Comparison of ENCODE assay signal across 14 cellular contexts in genomic region chr6:48476257-48476656, GRCh38.
DNase-seq lines count a peak whose midpoint lies in the region; ATAC-seq and TF ChIP-seq lines count a peak whose summit lies in the region.
"Had no signal": no experiment of that assay in that cellular context is flagged by ENCODE, and none has a peak within 500 bp of the region (broad histone marks: within the 10 kb centered on the region; RNA-seq: fewer than 3 reads in every experiment).

No MANE protein-coding gene starts in this region.

- H3K27ac ChIP-seq in cardiac muscle cell: no peak overlapping the region
- no peak overlapping the region for H3K27ac ChIP-seq in iPS DF 6.9 (ENCODE audit: low read length)
- H3K27ac ChIP-seq: esophagus muscularis mucosa, HL-60 had no signal

- H3K9me3 ChIP-seq in cardiac muscle cell (ENCODE audit: low read depth) (no peaks in the 10 kb centered on the region), iPS DF 6.9 (ENCODE audit: control insufficient read depth, insufficient read depth, low read length) (no peaks in the 10 kb centered on the region)
- H3K9me3 ChIP-seq: esophagus muscularis mucosa had no signal

- intact Hi-C loops in cardiac septum (cut with DNase I): no loop called here

- peak; percentile 56 for TF ChIP-seq CTCF in cardiac muscle cell (IDR thresholded peaks at IDR 0.05; ENCODE audit: low read depth, low read length)

- H3K27me3 ChIP-seq in cardiac muscle cell (no peaks in the 10 kb centered on the region), iPS DF 6.9 (ENCODE audit: control insufficient read depth, insufficient read depth, low read length) (no peaks in the 10 kb centered on the region)
- H3K27me3 ChIP-seq: esophagus muscularis mucosa had no signal

- DNase-seq in cardiac muscle cell (ENCODE audit: low read depth in 1 of 2, low spot score in 1 of 2): peak; percentile 47 to 64
- DNase-seq in cardiac septum (ENCODE audit: low spot score): no peak
- DNase-seq in amniotic epithelial cell (ENCODE audit: low read depth): peak; percentile 55
- DNase-seq in iPS DF 6.9 (ENCODE audit: low read depth, low spot score): peak; percentile 25
- DNase-seq in NCI-H2081 treated with DMSO at 0.1 percent for 48 hours (lab: John Stamatoyannopoulos, UW): no peak
- no peak for DNase-seq in NCI-H187 (lab: John Stamatoyannopoulos, UW)
- no peak for DNase-seq in 8988T
- DNase-seq: activated CD4-positive, alpha-beta T cell treated with anti-CD3 and anti-CD28 coated beads, Interleukin-2, amount 50 U/mL, for 48 hours; midbrain; NCI-H2029; small intestine had no signal

- ATAC-seq in GM21786 (IDR thresholded peaks at IDR 0.05; ENCODE audit: unreplicated experiment): no peak

- no peak overlapping the region for H3K4me3 ChIP-seq in cardiac muscle cell
- no peak overlapping the region for H3K4me3 ChIP-seq in iPS DF 6.9 (ENCODE audit: low read length)
- H3K4me3 ChIP-seq: esophagus muscularis mucosa had no signal

- H3K36me3 ChIP-seq in cardiac muscle cell (no peaks in the 10 kb centered on the region), iPS DF 6.9 (ENCODE audit: control insufficient read depth, insufficient read depth, low read length) (no peaks in the 10 kb centered on the region)
- H3K36me3 ChIP-seq: esophagus muscularis mucosa had no signal

- no peaks in the 10 kb centered on the region for H3K4me1 ChIP-seq in cardiac muscle cell (ENCODE audit: low read depth)
- H3K4me1 ChIP-seq in iPS DF 6.9 (ENCODE audit: control insufficient read depth, insufficient read depth, low read length): no peaks in the 10 kb centered on the region
- H3K4me1 ChIP-seq: esophagus muscularis mucosa had no signal

Comparison
In these comparisons a context has a peak if more than half of its experiments do, and no peak if none do; other contexts are left out.
1. DNase-seq: peak in cardiac muscle cell (2 of 2), amniotic epithelial cell (single experiment) and iPS DF 6.9 (single experiment); none in cardiac septum (single experiment), NCI-H2081 treated with DMSO at 0.1 percent for 48 hours (single experiment), NCI-H187 (0 of 2) and 8988T (single experiment).